Comparison of ENCODE assay signal across 8 cellular contexts in the genomic region with DNA sequence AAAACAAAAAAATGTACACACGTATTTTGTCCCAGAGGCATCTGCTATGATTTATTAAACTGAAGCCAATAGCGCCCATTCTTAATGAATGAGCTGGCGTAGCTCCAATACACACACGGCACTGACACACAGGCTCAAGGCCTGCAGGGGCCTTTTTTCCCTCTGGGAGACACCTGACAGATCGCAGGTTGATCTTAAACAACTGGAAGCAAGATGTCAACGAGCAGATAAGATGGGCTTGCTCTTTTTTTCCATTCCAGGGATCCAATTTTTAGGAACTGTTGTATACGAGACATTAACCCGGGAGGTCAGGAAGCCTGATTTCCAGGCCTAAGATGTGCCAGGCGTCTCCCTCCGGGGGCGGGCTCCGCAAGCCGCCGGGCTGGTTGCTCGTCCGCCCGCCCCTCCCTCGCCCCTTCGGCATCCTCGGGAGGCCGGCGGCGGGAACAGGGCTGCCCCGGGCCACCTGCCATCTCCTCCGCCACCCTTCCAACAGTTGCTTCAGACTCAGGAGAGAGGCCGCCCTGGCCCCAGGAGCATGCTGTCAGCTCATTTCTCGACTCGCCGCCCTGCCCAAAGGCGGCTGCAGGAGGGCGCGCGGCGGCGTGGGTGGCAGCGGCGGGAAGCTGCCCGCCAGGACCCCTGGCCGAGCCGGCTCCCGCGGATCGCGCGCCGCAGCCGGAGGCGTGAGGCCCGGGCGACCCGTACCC. TPM values are rescaled to one million over a fixed set of nuclear protein-coding genes. Genes with fewer than 3 reads are reported as not detected.
DNase-seq lines count a peak whose midpoint lies in the region; ATAC-seq and TF ChIP-seq lines count a peak whose summit lies in the region.

No MANE protein-coding gene starts in this region.

- H3K27me3 Mint-ChIP-seq in naive thymus-derived CD4-positive, alpha-beta T cell: no peaks in the 10 kb centered on the region

- H3K36me3 ChIP-seq in esophagus muscularis mucosa (peaks cover 0 to 26% (median 12%) of the 10 kb centered on the region in 4 donors), thoracic aorta (no peaks in the 10 kb centered on the region)
- H3K36me3 ChIP-seq in naive thymus-derived CD4-positive, alpha-beta T cell (ENCODE audit: control insufficient read depth in 2 of 3, insufficient read depth in 3 of 3, low read length in 3 of 3): peaks cover 0 to 13% (median 0%) of the 10 kb centered on the region in 3 experiments

- DNase-seq in A172 (ENCODE audit: low spot score) (peak; percentile 29), NCI-H345 (lab: John Stamatoyannopoulos, UW) (peak; percentile 60), esophagus muscularis mucosa (ENCODE audit: extremely low spot score) (no peak), thoracic aorta (ENCODE audit: low spot score) (no peak)
- DNase-seq in activated CD8-positive, alpha-beta memory T cell treated with anti-CD3 and anti-CD28 coated beads for 24 hours: peak; percentile 78
- DNase-seq in naive thymus-derived CD4-positive, alpha-beta T cell: peak in 4 of 9 donors; percentile 26 to 33 (median 32)

- TF ChIP-seq CTCF in esophagus muscularis mucosa (IDR thresholded peaks at IDR 0.05): no peak
- no peak for TF ChIP-seq CTCF in thoracic aorta (IDR thresholded peaks at IDR 0.05)

- CTCF ChIA-PET in naive thymus-derived CD4-positive, alpha-beta T cell (lab: Charles Lee): interaction anchor here (1.0 to 1.6 kb wide), 7 partner anchors 12 to 110 kb away, joined by 3 to 10 read pairs (median 3); partner anchors contain the start of gene C1orf198

- H3K9me3 ChIP-seq in esophagus muscularis mucosa: no peaks in the 10 kb centered on the region
- no peaks in the 10 kb centered on the region for H3K9me3 ChIP-seq in naive thymus-derived CD4-positive, alpha-beta T cell (ENCODE audit: control insufficient read depth in 2 of 3, low read length in 3 of 3)
- H3K9me3 ChIP-seq in thoracic aorta: no peaks in the 10 kb centered on the region

- POLR2A ChIA-PET in naive thymus-derived CD4-positive, alpha-beta T cell (lab: Charles Lee): interaction anchor here (0.8 to 2.7 kb wide), 7 partner anchors 8 to 1636 kb away, joined by 3 to 12 read pairs (median 3); partner anchors contain the start of genes FAM89A and TSNAX

- H3K4me1 Mint-ChIP-seq in naive thymus-derived CD4-positive, alpha-beta T cell: peaks cover 36 to 56% (median 46%) of the 10 kb centered on the region in 7 donors

- peak overlapping the region; percentile 70 to 83 (median 77) for H3K27ac ChIP-seq in esophagus muscularis mucosa (replicated peaks in 1 of 4)
- peak overlapping the region; percentile 82 for H3K27ac ChIP-seq in naive thymus-derived CD4-positive, alpha-beta T cell (ENCODE audit: low read depth, low read length)
- H3K27ac ChIP-seq in thoracic aorta: no peak overlapping the region

- ATAC-seq in GM18517 (IDR thresholded peaks at IDR 0.05; ENCODE audit: unreplicated experiment) (peak; percentile 2), HG03064 (IDR thresholded peaks at IDR 0.05; ENCODE audit: low read depth, unreplicated experiment) (peak; percentile 11), thoracic aorta (ENCODE audit: insufficient number of reproducible peaks, low FRiP score, low read depth) (no peak)
- ATAC-seq in naive thymus-derived CD4-positive, alpha-beta T cell: no peak

- WGBS in esophagus muscularis mucosa: 4% methylated on average over 6 of the region's 51 CpGs

- H3K4me3 ChIP-seq in esophagus muscularis mucosa (peak overlapping the region; percentile 88 to 98 (median 91)), thoracic aorta (peak overlapping the region; percentile 87)
- H3K4me3 ChIP-seq in naive thymus-derived CD4-positive, alpha-beta T cell (ENCODE audit: low read length): peak overlapping the region; percentile 67

- H3K27me3 ChIP-seq in esophagus muscularis mucosa: no peaks in the 10 kb centered on the region
- H3K27me3 ChIP-seq in naive thymus-derived CD4-positive, alpha-beta T cell (ENCODE audit: control insufficient read depth in 2 of 2, insufficient read depth in 2 of 2, low read length in 2 of 2): no peaks in the 10 kb centered on the region
- no peaks in the 10 kb centered on the region for H3K27me3 ChIP-seq in thoracic aorta (replicated peaks; ENCODE audit: insufficient read depth)

- intact Hi-C loops in esophagus muscularis mucosa (cut with DNase I): loop anchor here (5.0 kb wide), 1 partner anchor 181 kb away; no protein-coding TSS in a partner anchor
- intact Hi-C loops in naive thymus-derived CD4-positive, alpha-beta T cell (cut with micrococcal nuclease): loop anchor here (1.0 to 10.0 kb wide), 16 partner anchors 41 to 1633 kb away; partner anchors contain the start of genes C1orf198 (in 2 of the 2), CCSAP (in 2 of the 2), DISC1 (in 1 of the 2) and EGLN1 (in 1 of the 2)

- peak overlapping the region in 9 of 10 donors; percentile 83 to 100 (median 96) for H3K4me3 Mint-ChIP-seq in naive thymus-derived CD4-positive, alpha-beta T cell

- peaks cover 0 to 21% (median 4%) of the 10 kb centered on the region in 5 donors for H3K36me3 Mint-ChIP-seq in naive thymus-derived CD4-positive, alpha-beta T cell

- no peaks in the 10 kb centered on the region for H3K9me3 Mint-ChIP-seq in naive thymus-derived CD4-positive, alpha-beta T cell

- H3K4me1 ChIP-seq in esophagus muscularis mucosa (peaks cover 19 to 33% (median 26%) of the 10 kb centered on the region in 4 donors), thoracic aorta (ENCODE audit: control insufficient read depth in 1 of 2, low read depth in 2 of 2) (peaks cover 8 to 21% of the 10 kb centered on the region in 2 donors)
- H3K4me1 ChIP-seq in naive thymus-derived CD4-positive, alpha-beta T cell (ENCODE audit: control insufficient read depth in 2 of 2, insufficient read depth in 2 of 2, low read length in 2 of 2): peaks cover 43 to 47% of the 10 kb centered on the region in 2 donors

- TF ChIP-seq EP300 in esophagus muscularis mucosa (IDR thresholded peaks at IDR 0.05): no peak

- TF ChIP-seq POLR2A in esophagus muscularis mucosa (IDR thresholded peaks at IDR 0.05; ENCODE audit: low read depth): no peak

- peak overlapping the region; percentile 92 to 99 (median 96) for H3K27ac Mint-ChIP-seq in naive thymus-derived CD4-positive, alpha-beta T cell

RNA-seq across cellular contexts. Expression of gene TTC13, which starts 0.7 kb away (rescaled TPM):
- total RNA-seq in A172 (2014; rRNA removed; shearing (Covaris generic)): 30.2 and 36.2 TPM in 2 replicates
- 10 to 100 TPM in 2 of 4 donors, 1 to 10 TPM in 2; 8.4 to 27.0 (median 11.5) TPM for total RNA-seq in esophagus muscularis mucosa
- total RNA-seq in naive thymus-derived CD4-positive, alpha-beta T cell: 10 to 100 TPM; 31.8 to 54.6 (median 45.1) TPM
- 10 to 100 TPM in 1 of 2 donors, 1 to 10 TPM in 1; 9.9 to 10.8 TPM for polyA plus RNA-seq in naive thymus-derived CD4-positive, alpha-beta T cell
- total RNA-seq in thoracic aorta: 10 to 100 TPM; 35.0 to 66.1 TPM

RNA-seq across cellular contexts. Expression of gene ARV1, which starts 1.0 kb away (rescaled TPM):
- 61.1 and 69.1 TPM in 2 replicates for total RNA-seq in A172 (2014; rRNA removed; shearing (Covaris generic))
- total RNA-seq in esophagus muscularis mucosa (10 to 100 TPM; 14.9 to 21.6 (median 18.8) TPM), thoracic aorta (10 to 100 TPM; 12.3 to 20.4 TPM)
- 10 to 100 TPM in 3 of 5 experiments, 1 to 10 TPM in 2; 5.6 to 15.2 (median 11.5) TPM for total RNA-seq in naive thymus-derived CD4-positive, alpha-beta T cell
- 10 to 100 TPM; 32.6 to 35.8 TPM for polyA plus RNA-seq in naive thymus-derived CD4-positive, alpha-beta T cell

Comparison
In these comparisons a context has a peak if more than half of its experiments do, and no peak if none do; other contexts are left out.
1. DNase-seq: peak in A172 (single experiment), NCI-H345 (single experiment) and activated CD8-positive, alpha-beta memory T cell treated with anti-CD3 and anti-CD28 coated beads for 24 hours (single experiment); none in esophagus muscularis mucosa (single experiment) and thoracic aorta (single experiment).
2. ATAC-seq: peak in GM18517 (single experiment) and HG03064 (single experiment); none in naive thymus-derived CD4-positive, alpha-beta T cell (single experiment) and thoracic aorta (single experiment).
3. H3K27ac ChIP-seq: peak in esophagus muscularis mucosa (4 of 4) and naive thymus-derived CD4-positive, alpha-beta T cell (single experiment); none in thoracic aorta (0 of 2).
4. Peak in every context shown above with its lines, with median percentiles within 50 percentile points of each other: H3K4me3 ChIP-seq.